ENCODE assay signal across 1 cellular context in genomic region chr3:123375014-123375940, GRCh38.
TF ChIP-seq lines count a peak whose summit lies in the region.

No MANE protein-coding gene starts in this region.

TF ChIP-seq in H1, 55 proteins besides CTCF, POLR2A, EP300 and RAD21:
- TF ChIP-seq TEAD4 (IDR thresholded peaks at IDR 0.05; ENCODE audit: low read depth, low read length) (peak; percentile 38; the same call in 1 of the 2 replicates), CTBP2 (IDR thresholded peaks at IDR 0.05; ENCODE audit: borderline replicate concordance, insufficient read depth, insufficient read length, low read length) (no peak), FOSL1 (IDR thresholded peaks at IDR 0.05; ENCODE audit: insufficient read depth, low read depth, low read length) (no peak)
